ENCODE assay signal across 22 cellular contexts in the genomic region with DNA sequence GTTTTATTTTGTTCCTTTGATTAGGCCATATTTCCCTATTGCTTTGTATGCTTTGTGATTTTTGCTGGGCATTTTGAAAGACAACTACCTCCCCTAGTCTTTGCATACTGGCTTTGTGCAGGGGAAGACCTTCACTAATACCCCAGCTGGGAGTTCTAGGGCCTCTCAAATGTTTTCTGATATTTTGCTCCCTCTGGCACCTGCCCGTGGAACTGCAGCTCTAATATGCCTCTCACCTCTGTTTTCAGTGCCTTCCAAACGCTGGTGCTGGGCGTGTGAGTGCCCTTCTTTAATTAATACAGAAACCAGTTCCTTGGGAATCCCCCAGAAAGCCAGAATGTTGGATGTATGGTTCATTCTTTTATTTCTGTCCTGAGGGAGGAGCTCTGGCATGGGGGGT.
DNase-seq lines count a peak whose midpoint lies in the region; ATAC-seq and TF ChIP-seq lines count a peak whose summit lies in the region.
"Had no signal": no experiment of that assay in that cellular context is flagged by ENCODE, and none has a peak within 500 bp of the region (broad histone marks: within the 10 kb centered on the region; RNA-seq: fewer than 3 reads in every experiment).

No MANE protein-coding gene starts in this region.

- POLR2A ChIA-PET in Panc1 (lab: Charles Lee): no interaction called here

- ATAC-seq in Panc1: no peak
- ATAC-seq: gastrocnemius medialis; left ventricle myocardium superior; stimulated activated effector memory CD8-positive, alpha-beta T cell treated with anti-CD3 and anti-CD28 coated beads, Interleukin-12 subunit alpha, Interleukin-12 subunit beta, amount 100 ng/mL, for 72 hours had no signal

- no TSS peak for BruUV-seq in Panc1 (replicated peaks; lab: Mats Ljungman, UMichigan)

- H3K27ac ChIP-seq in Panc1 (ENCODE audit: low read length) (no peak overlapping the region), neural progenitor cell (no peak overlapping the region)
- H3K27ac ChIP-seq: ascending aorta, gastrocnemius medialis, right atrium auricular region, thyroid gland had no signal

- H3K4me1 ChIP-seq in Panc1 (ENCODE audit: control insufficient read depth, insufficient read depth, low read length) (no peaks in the 10 kb centered on the region), neural progenitor cell (no peaks in the 10 kb centered on the region)
- H3K4me1 ChIP-seq: ascending aorta, gastrocnemius medialis, right atrium auricular region, thyroid gland had no signal

- CTCF ChIA-PET in Panc1 (lab: Charles Lee): no interaction called here

- peak; percentile 12 for DNase-seq in NCI-H82 (lab: John Stamatoyannopoulos, UW)
- DNase-seq in NCI-H82 treated with DMSO at 0.1 percent for 48 hours (lab: John Stamatoyannopoulos, UW; ENCODE audit: unreplicated experiment): no peak
- no peak for DNase-seq in Panc1 (ENCODE audit: low read depth, low spot score)
- DNase-seq in fibroblast of villous mesenchyme (ENCODE audit: low read depth): no peak
- DNase-seq in neural progenitor cell (ENCODE audit: low spot score): peak; percentile 26
- DNase-seq in activated T-cell treated with anti-CD3 and anti-CD28 coated beads, Interleukin-2, amount 50 U/mL, for 24 hours: no peak
- DNase-seq in NCI-H510A treated with DMSO at 0.1 percent for 48 hours (lab: John Stamatoyannopoulos, UW): no peak
- DNase-seq in activated gamma-delta T cell treated with Interleukin-2 at 50 U/mL for 16 hours: no peak
- DNase-seq: activated CD4-positive, alpha-beta T cell treated with anti-CD3 and anti-CD28 coated beads, Interleukin-2, amount 10 ng/mL, durations not matched to agents 7 days and 5 days; activated naive CD4-positive, alpha-beta T cell treated with Interleukin-2 at 50 U/mL for 16 hours; activated T-cell treated with anti-CD3 and anti-CD28 coated beads for 4 hours; CD4-positive, CD25-positive, alpha-beta regulatory T cell; DMS79 treated with DMSO at 0.1 percent for 48 hours; gastrocnemius medialis; left ventricle myocardium superior; NCI-H1105 treated with DMSO at 0.1 percent for 48 hours; NCI-H526 treated with DMSO at 0.1 percent for 48 hours; occipital lobe; thyroid gland had no signal

- peaks cover 17% of the 10 kb centered on the region for H3K9me3 Mint-ChIP-seq in neural progenitor cell
- peaks cover 14% of the 10 kb centered on the region for H3K9me3 Mint-ChIP-seq in activated T-cell treated with anti-CD3 and anti-CD28 coated beads, Interleukin-2, amount 50 U/mL, for 24 hours

- no peaks in the 10 kb centered on the region for H3F3A ChIP-seq in neural progenitor cell (ENCODE audit: low read depth)

- no peak overlapping the region for H3K27ac Mint-ChIP-seq in neural progenitor cell
- no peak overlapping the region for H3K27ac Mint-ChIP-seq in activated T-cell treated with anti-CD3 and anti-CD28 coated beads, Interleukin-2, amount 50 U/mL, for 24 hours
- H3K27ac Mint-ChIP-seq: activated CD4-positive, alpha-beta T cell treated with anti-CD3 and anti-CD28 coated beads, Interleukin-2, amount 10 ng/mL, durations not matched to agents 7 days and 5 days; CD4-positive, CD25-positive, alpha-beta regulatory T cell; stimulated activated effector memory CD8-positive, alpha-beta T cell treated with anti-CD3 and anti-CD28 coated beads, Interleukin-12 subunit alpha, Interleukin-12 subunit beta, amount 100 ng/mL, for 72 hours had no signal

- H3K4me1 Mint-ChIP-seq in neural progenitor cell: no peaks in the 10 kb centered on the region
- H3K4me1 Mint-ChIP-seq in activated T-cell treated with anti-CD3 and anti-CD28 coated beads, Interleukin-2, amount 50 U/mL, for 24 hours (ENCODE audit: low read depth): no peaks in the 10 kb centered on the region
- H3K4me1 Mint-ChIP-seq: activated CD4-positive, alpha-beta T cell treated with anti-CD3 and anti-CD28 coated beads, Interleukin-2, amount 10 ng/mL, durations not matched to agents 7 days and 5 days; stimulated activated effector memory CD8-positive, alpha-beta T cell treated with anti-CD3 and anti-CD28 coated beads, Interleukin-12 subunit alpha, Interleukin-12 subunit beta, amount 100 ng/mL, for 72 hours had no signal

- H3K36me3 Mint-ChIP-seq in neural progenitor cell: peaks cover 8% of the 10 kb centered on the region
- H3K36me3 Mint-ChIP-seq in activated T-cell treated with anti-CD3 and anti-CD28 coated beads, Interleukin-2, amount 50 U/mL, for 24 hours (ENCODE audit: low read depth): peaks cover 59% of the 10 kb centered on the region

- H3K36me3 ChIP-seq in Panc1 (ENCODE audit: control insufficient read depth, insufficient read depth, low read length) (no peaks in the 10 kb centered on the region), neural progenitor cell (no peaks in the 10 kb centered on the region)
- H3K36me3 ChIP-seq: right atrium auricular region, thyroid gland had no signal

- H4K20me1 ChIP-seq in neural progenitor cell (ENCODE audit: low read depth): no peaks in the 10 kb centered on the region

- H3K27me3 Mint-ChIP-seq in neural progenitor cell (ENCODE audit: insufficient read depth, low read depth): no peaks in the 10 kb centered on the region
- H3K27me3 Mint-ChIP-seq in activated T-cell treated with anti-CD3 and anti-CD28 coated beads, Interleukin-2, amount 50 U/mL, for 24 hours: no peaks in the 10 kb centered on the region
- H3K27me3 Mint-ChIP-seq: activated CD4-positive, alpha-beta T cell treated with anti-CD3 and anti-CD28 coated beads, Interleukin-2, amount 10 ng/mL, durations not matched to agents 7 days and 5 days; CD4-positive, CD25-positive, alpha-beta regulatory T cell had no signal

- H3K9me3 ChIP-seq in Panc1 (ENCODE audit: control insufficient read depth, insufficient read depth, low read depth, low read length) (0 out of 2 replicates have a peak, but pooled peaks cover 2% of the 10 kb centered on the region), neural progenitor cell (ENCODE audit: low read depth) (peaks cover 5% of the 10 kb centered on the region)
- H3K9me3 ChIP-seq: thyroid gland had no signal

- no peak overlapping the region for H3K4me3 Mint-ChIP-seq in neural progenitor cell
- H3K4me3 Mint-ChIP-seq in activated T-cell treated with anti-CD3 and anti-CD28 coated beads, Interleukin-2, amount 50 U/mL, for 24 hours: no peak overlapping the region
- H3K4me3 Mint-ChIP-seq: activated CD4-positive, alpha-beta T cell treated with anti-CD3 and anti-CD28 coated beads, Interleukin-2, amount 10 ng/mL, durations not matched to agents 7 days and 5 days; CD4-positive, CD25-positive, alpha-beta regulatory T cell; stimulated activated effector memory CD8-positive, alpha-beta T cell treated with anti-CD3 and anti-CD28 coated beads, Interleukin-12 subunit alpha, Interleukin-12 subunit beta, amount 100 ng/mL, for 72 hours had no signal

- peak; percentile 24; the same call in 1 of the 2 replicates for TF ChIP-seq CTCF in Panc1 (IDR thresholded peaks at IDR 0.05)
- TF ChIP-seq CTCF in fibroblast of villous mesenchyme (IDR thresholded peaks at IDR 0.05; ENCODE audit: insufficient read depth, low read depth, low read length): peak; percentile 30
- TF ChIP-seq CTCF in neural progenitor cell (IDR thresholded peaks at IDR 0.05): peak; percentile 52

- no peaks in the 10 kb centered on the region for H3K79me2 ChIP-seq in neural progenitor cell (ENCODE audit: low read depth)

- H3K27me3 ChIP-seq in Panc1 (ENCODE audit: control insufficient read depth, insufficient read depth, low read length): no peaks in the 10 kb centered on the region
- H3K27me3 ChIP-seq in neural progenitor cell: no peaks in the 10 kb centered on the region
- H3K27me3 ChIP-seq: ascending aorta, gastrocnemius medialis, right atrium auricular region, thyroid gland had no signal

- no peak overlapping the region for H3K4me2 ChIP-seq in neural progenitor cell

- intact Hi-C loops in Panc1 (cut with micrococcal nuclease; ENCODE audit: unreplicated experiment): no loop called here

- in situ Hi-C loops in Panc1 (cut with HindIII; ENCODE audit: low pct_unique_long_range_greater_than_20kb, low sequenced_read_pairs): no loop called here

- no peak overlapping the region for H3K9ac ChIP-seq in neural progenitor cell

- H3K4me3 ChIP-seq in Panc1 (ENCODE audit: low read depth in 2 of 2, low read length in 2 of 2) (no peak overlapping the region), fibroblast of villous mesenchyme (ENCODE audit: low read depth, low read length) (no peak overlapping the region), neural progenitor cell (no peak overlapping the region)
- H3K4me3 ChIP-seq: ascending aorta, gastrocnemius medialis, right atrium auricular region, thyroid gland had no signal

- H2AFZ ChIP-seq in neural progenitor cell (replicated peaks): no peak overlapping the region

Comparison
In these comparisons a context has a peak if more than half of its experiments do, and no peak if none do; other contexts are left out.
1. DNase-seq: peak in NCI-H82 (single experiment) and neural progenitor cell (single experiment); none in NCI-H82 treated with DMSO at 0.1 percent for 48 hours (single experiment), Panc1 (single experiment), fibroblast of villous mesenchyme (single experiment), activated T-cell treated with anti-CD3 and anti-CD28 coated beads, Interleukin-2, amount 50 U/mL, for 24 hours (single experiment), NCI-H510A treated with DMSO at 0.1 percent for 48 hours (single experiment) and activated gamma-delta T cell treated with Interleukin-2 at 50 U/mL for 16 hours (single experiment).
2. Peak in every context shown above with its lines, with median percentiles within 50 percentile points of each other: CTCF ChIP-seq.